In the genomic region with DNA sequence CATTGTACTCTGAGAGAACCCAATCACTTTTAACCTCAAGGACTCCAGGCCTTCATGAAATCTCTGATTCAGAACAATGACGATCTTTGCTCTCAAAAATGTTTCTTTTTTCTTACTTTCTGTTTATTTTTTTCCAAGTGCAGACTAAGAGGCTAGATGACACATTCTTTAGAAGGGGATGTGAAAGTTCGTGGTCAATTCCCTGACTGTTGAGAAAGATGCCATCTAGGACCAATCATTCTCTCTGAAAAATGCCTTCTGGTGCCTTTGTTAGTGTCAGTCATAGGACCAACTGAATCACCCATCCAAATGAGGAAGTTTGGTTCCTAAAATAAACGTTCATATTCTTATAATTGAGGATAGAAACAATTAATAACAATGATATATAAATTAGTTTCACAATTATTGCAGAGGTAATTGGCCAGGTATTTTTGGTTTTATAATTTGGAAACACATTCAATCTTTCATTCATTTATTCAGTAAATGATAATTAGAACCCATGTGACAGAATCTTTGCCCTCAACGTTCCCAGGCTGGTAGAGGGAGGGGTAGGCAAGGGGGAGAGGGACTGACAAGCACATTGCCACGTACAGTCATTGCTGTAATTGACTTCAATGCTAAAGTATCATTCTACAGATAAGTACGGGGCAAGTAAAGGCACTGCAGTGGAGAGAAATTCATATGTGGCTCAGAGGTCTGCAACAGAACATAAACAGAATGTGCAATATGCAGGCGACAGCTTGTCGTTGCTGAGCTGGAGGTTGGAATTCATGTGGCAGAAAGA, we compare ENCODE assay signal across 15 cellular contexts.
A peak's percentile ranks its signal among the peaks of the same experiment; 100 is the strongest.
DNase-seq lines count a peak whose midpoint lies in the region; ATAC-seq, FAIRE-seq and TF ChIP-seq lines count a peak whose summit lies in the region.
"Had no signal": no experiment of that assay in that cellular context is flagged by ENCODE, and none has a peak within 500 bp of the region (broad histone marks: within the 10 kb centered on the region; RNA-seq: fewer than 3 reads in every experiment).

No MANE protein-coding gene starts in this region.

- no peak for FAIRE-seq in urothelium cell line (lab: Jason Lieb, UNC)

- peaks cover 10 to 16% (median 12%) of the 10 kb centered on the region in 3 donors for H3K27me3 Mint-ChIP-seq in CD14-positive monocyte (ENCODE audit: low read depth in 3 of 3)

- H3K4me3 ChIP-seq in NB4 (ENCODE audit: low read depth, low read length) = no peak overlapping the region

- no peak for TF ChIP-seq POLR2A in NB4 (IDR thresholded peaks at IDR 0.05; ENCODE audit: extremely low read depth, insufficient read length)

- H3K9me3 Mint-ChIP-seq in CD14-positive monocyte = peaks cover 0 to 2% (median 0%) of the 10 kb centered on the region in 7 donors
- H3K9me3 Mint-ChIP-seq: HFFc6; stimulated activated naive CD8-positive, alpha-beta T cell treated with anti-CD3 and anti-CD28 coated beads, Interleukin-15, Interleukin-2, amounts not matched to agents 100 ng/mL and 50 ng/mL, for 24 hours; T-helper 1 cell treated with Interleukin-12 subunit alpha and Interleukin-12 subunit beta and Interleukin-4 antibody, amounts not matched to agents 30 μg/mL and 1 μg/mL, for 36 hours had no signal

- peak overlapping the region; percentile 28 to 65 for H3K4me3 Mint-ChIP-seq in CD14-positive monocyte
- H3K4me3 Mint-ChIP-seq: B cell; HFFc6; stimulated activated naive CD8-positive, alpha-beta T cell treated with anti-CD3 and anti-CD28 coated beads, Interleukin-15, Interleukin-2, amounts not matched to agents 100 ng/mL and 50 ng/mL, for 24 hours; T-helper 1 cell treated with Interleukin-12 subunit alpha and Interleukin-12 subunit beta and Interleukin-4 antibody, amounts not matched to agents 30 μg/mL and 1 μg/mL, for 36 hours had no signal

- TF ChIP-seq CTCF in CD14-positive monocyte (IDR thresholded peaks at IDR 0.05) (no peak), NB4 (IDR thresholded peaks at IDR 0.05; ENCODE audit: low read depth, low read length) (no peak)

- intact Hi-C loops in CD14-positive monocyte (cut with micrococcal nuclease) = loop anchor here (5.0 to 10.0 kb wide), 4 partner anchors 435 to 1385 kb away; no protein-coding TSS in a partner anchor

- peak overlapping the region; percentile 92 to 97 (median 95) for H3K27ac Mint-ChIP-seq in CD14-positive monocyte
- H3K27ac Mint-ChIP-seq: B cell; HFFc6; stimulated activated naive CD8-positive, alpha-beta T cell treated with anti-CD3 and anti-CD28 coated beads, Interleukin-15, Interleukin-2, amounts not matched to agents 100 ng/mL and 50 ng/mL, for 24 hours; T-helper 1 cell treated with Interleukin-12 subunit alpha and Interleukin-12 subunit beta and Interleukin-4 antibody, amounts not matched to agents 30 μg/mL and 1 μg/mL, for 36 hours had no signal

- ATAC-seq in GM21825 (IDR thresholded peaks at IDR 0.05; ENCODE audit: unreplicated experiment) (peak; percentile 52), HG03571 (IDR thresholded peaks at IDR 0.05; ENCODE audit: unreplicated experiment) (no peak)

- DNase-seq in CD14-positive monocyte (ENCODE audit: low spot score) = peak; percentile 64
- peak; percentile 41 for DNase-seq in NB4 (ENCODE audit: low read depth)
- peak; percentile 15 for DNase-seq in iris pigment epithelial cell (ENCODE audit: low read depth)
- no peak for DNase-seq in RKO (ENCODE audit: low spot score)
- no peak for DNase-seq in urothelium cell line (ENCODE audit: low spot score)
- DNase-seq in NCI-H524 (lab: John Stamatoyannopoulos, UW) = no peak
- DNase-seq: caudate nucleus; HFFc6; NCI-H446 treated with DMSO at 0.1 percent for 48 hours; stimulated activated CD4-positive, alpha-beta T cell treated with anti-CD3 and anti-CD28 coated beads, Interleukin-15, amount 100 ng/mL, for 24 hours had no signal

- H3K36me3 Mint-ChIP-seq in CD14-positive monocyte = no peaks in the 10 kb centered on the region

- H3K4me1 Mint-ChIP-seq in CD14-positive monocyte = peaks cover 45% of the 10 kb centered on the region
- H3K4me1 Mint-ChIP-seq: B cell had no signal

Comparison
In these comparisons a context has a peak if more than half of its experiments do, and no peak if none do; other contexts are left out.
1. DNase-seq: peak in CD14-positive monocyte (single experiment), NB4 (single experiment) and iris pigment epithelial cell (single experiment); none in RKO (single experiment), urothelium cell line (single experiment) and NCI-H524 (0 of 2).